Comparison of ENCODE assay signal across 27 cellular contexts in the genomic region with DNA sequence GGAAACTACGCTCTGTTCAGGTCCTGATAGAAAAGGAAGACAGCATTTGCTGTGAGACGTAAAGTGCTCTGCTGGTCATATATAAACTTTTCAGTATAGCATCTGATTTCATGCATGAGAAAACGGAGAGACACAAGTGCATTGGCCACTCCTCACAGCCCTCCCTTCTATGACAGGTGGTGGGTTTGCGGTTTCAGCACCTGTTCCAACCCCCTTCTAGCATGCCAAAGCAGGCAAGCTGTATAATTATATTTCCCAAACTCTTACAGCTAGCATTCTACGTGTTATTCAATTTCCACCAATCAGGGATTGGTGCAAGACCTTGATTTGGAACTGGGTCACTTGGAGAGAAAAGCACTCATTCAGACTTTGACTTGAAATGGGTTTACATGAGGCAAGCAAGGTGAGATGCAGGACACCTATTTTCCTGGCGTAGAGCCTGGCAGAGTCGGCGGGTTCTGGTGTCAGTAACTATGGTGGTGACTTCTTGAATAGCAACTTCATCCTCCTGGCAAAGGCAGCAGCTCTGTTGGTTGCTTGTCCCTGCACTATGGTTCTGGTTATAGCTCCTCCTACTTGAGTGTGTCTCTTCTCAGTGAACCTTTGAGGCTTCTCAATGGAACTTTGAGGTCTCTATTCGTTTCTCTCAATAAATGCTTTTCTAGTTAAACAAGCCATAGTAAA.
"Had no signal": no experiment of that assay in that cellular context is flagged by ENCODE, and none has a peak within 500 bp of the region (broad histone marks: within the 10 kb centered on the region; RNA-seq: fewer than 3 reads in every experiment).

No MANE protein-coding gene starts in this region.

- H3K27ac ChIP-seq: brain microvascular endothelial cell, KMS-11, WERI-Rb-1 had no signal

- H3K27me3 ChIP-seq: brain microvascular endothelial cell had no signal

- H3K4me2 ChIP-seq: KMS-11 had no signal

- H3K4me3 Mint-ChIP-seq: activated CD4-positive, alpha-beta memory T cell treated with anti-CD3 and anti-CD28 coated beads for 36 hours; activated CD4-positive, alpha-beta T cell treated with anti-CD3 and anti-CD28 coated beads for 36 hours; activated CD4-positive, alpha-beta T cell treated with anti-CD3 and anti-CD28 coated beads, Interleukin-2, amount 10 ng/mL, durations not matched to agents 7 days and 5 days; activated naive CD8-positive, alpha-beta T cell treated with anti-CD3 and anti-CD28 coated beads for 36 hours; activated T-cell treated with anti-CD3 and anti-CD28 coated beads, Interleukin-2, amount 50 U/mL, for 72 hours; activated T-helper 17 cell treated with anti-CD3 and anti-CD28 coated beads, Interleukin-2, amount 50 U/mL, for 72 hours had no signal

- H3K4me3 ChIP-seq: SK-N-MC had no signal

- H3K36me3 Mint-ChIP-seq: activated CD4-positive, alpha-beta memory T cell treated with anti-CD3 and anti-CD28 coated beads for 36 hours; activated naive CD8-positive, alpha-beta T cell treated with anti-CD3 and anti-CD28 coated beads for 36 hours had no signal

- ATAC-seq: activated CD4-positive, alpha-beta T cell treated with anti-CD3 and anti-CD28 coated beads for 36 hours; activated T-cell treated with anti-CD3 and anti-CD28 coated beads, Interleukin-2, amount 50 U/mL, for 72 hours; activated T-helper 17 cell treated with anti-CD3 and anti-CD28 coated beads, Interleukin-2, amount 50 U/mL, for 72 hours; PC-3 had no signal

- H3K4me1 Mint-ChIP-seq: activated CD4-positive, alpha-beta T cell treated with anti-CD3 and anti-CD28 coated beads for 36 hours; activated CD4-positive, alpha-beta T cell treated with anti-CD3 and anti-CD28 coated beads, Interleukin-2, amount 10 ng/mL, durations not matched to agents 7 days and 5 days; activated naive CD8-positive, alpha-beta T cell treated with anti-CD3 and anti-CD28 coated beads for 36 hours; activated T-helper 17 cell treated with anti-CD3 and anti-CD28 coated beads, Interleukin-2, amount 50 U/mL, for 72 hours had no signal

- DNase-seq: activated CD4-positive, alpha-beta memory T cell treated with anti-CD3 and anti-CD28 coated beads for 36 hours; activated CD4-positive, alpha-beta T cell treated with anti-CD3 and anti-CD28 coated beads for 36 hours; activated CD4-positive, alpha-beta T cell treated with anti-CD3 and anti-CD28 coated beads, Interleukin-2, amount 10 ng/mL, durations not matched to agents 7 days and 5 days; activated CD8-positive, alpha-beta memory T cell treated with anti-CD3 and anti-CD28 coated beads, Interleukin-2, amount 50 U/mL, for 4 hours; activated effector memory CD4-positive, alpha-beta T cell treated with anti-CD3 and anti-CD28 coated beads, Interleukin-2, amount 50 U/mL, for 16 hours; activated naive CD4-positive, alpha-beta T cell; activated naive CD4-positive, alpha-beta T cell treated with anti-CD3 and anti-CD28 coated beads, Interleukin-2, amount 50 U/mL, for 16 hours; activated naive CD8-positive, alpha-beta T cell treated with anti-CD3 and anti-CD28 coated beads for 36 hours; activated T-cell treated with anti-CD3 and anti-CD28 coated beads, Interleukin-2, amount 50 U/mL, for 72 hours; amniotic stem cell; aorta; brain microvascular endothelial cell; central memory CD4-positive, alpha-beta T cell; NCI-H1105; NCI-H1417 treated with DMSO at 0.1 percent for 48 hours; NCI-H187 treated with DMSO at 0.1 percent for 48 hours; NCI-H2081; NCI-H345; NCI-H524 treated with DMSO at 0.1 percent for 48 hours; NK-92 treated with Interleukin-12 subunit alpha and Interleukin-12 subunit beta, amount 100 ng/mL, for 24 hours; PC-3; Right ventricle myocardium superior; T1000; WERI-Rb-1 had no signal

- H3K27me3 Mint-ChIP-seq: activated CD4-positive, alpha-beta T cell treated with anti-CD3 and anti-CD28 coated beads, Interleukin-2, amount 10 ng/mL, durations not matched to agents 7 days and 5 days had no signal

- H3K27ac Mint-ChIP-seq: activated CD4-positive, alpha-beta memory T cell treated with anti-CD3 and anti-CD28 coated beads for 36 hours; activated CD4-positive, alpha-beta T cell treated with anti-CD3 and anti-CD28 coated beads for 36 hours; activated CD4-positive, alpha-beta T cell treated with anti-CD3 and anti-CD28 coated beads, Interleukin-2, amount 10 ng/mL, durations not matched to agents 7 days and 5 days; activated naive CD8-positive, alpha-beta T cell treated with anti-CD3 and anti-CD28 coated beads for 36 hours; activated T-cell treated with anti-CD3 and anti-CD28 coated beads, Interleukin-2, amount 50 U/mL, for 72 hours; activated T-helper 17 cell treated with anti-CD3 and anti-CD28 coated beads, Interleukin-2, amount 50 U/mL, for 72 hours had no signal

- H3K36me3 ChIP-seq: brain microvascular endothelial cell, WERI-Rb-1 had no signal

- H3K9me3 Mint-ChIP-seq: activated CD4-positive, alpha-beta memory T cell treated with anti-CD3 and anti-CD28 coated beads for 36 hours; activated CD4-positive, alpha-beta T cell treated with anti-CD3 and anti-CD28 coated beads, Interleukin-2, amount 10 ng/mL, durations not matched to agents 7 days and 5 days; activated naive CD8-positive, alpha-beta T cell treated with anti-CD3 and anti-CD28 coated beads for 36 hours; activated T-cell treated with anti-CD3 and anti-CD28 coated beads, Interleukin-2, amount 50 U/mL, for 72 hours; activated T-helper 17 cell treated with anti-CD3 and anti-CD28 coated beads, Interleukin-2, amount 50 U/mL, for 72 hours had no signal
